In the genomic region with DNA sequence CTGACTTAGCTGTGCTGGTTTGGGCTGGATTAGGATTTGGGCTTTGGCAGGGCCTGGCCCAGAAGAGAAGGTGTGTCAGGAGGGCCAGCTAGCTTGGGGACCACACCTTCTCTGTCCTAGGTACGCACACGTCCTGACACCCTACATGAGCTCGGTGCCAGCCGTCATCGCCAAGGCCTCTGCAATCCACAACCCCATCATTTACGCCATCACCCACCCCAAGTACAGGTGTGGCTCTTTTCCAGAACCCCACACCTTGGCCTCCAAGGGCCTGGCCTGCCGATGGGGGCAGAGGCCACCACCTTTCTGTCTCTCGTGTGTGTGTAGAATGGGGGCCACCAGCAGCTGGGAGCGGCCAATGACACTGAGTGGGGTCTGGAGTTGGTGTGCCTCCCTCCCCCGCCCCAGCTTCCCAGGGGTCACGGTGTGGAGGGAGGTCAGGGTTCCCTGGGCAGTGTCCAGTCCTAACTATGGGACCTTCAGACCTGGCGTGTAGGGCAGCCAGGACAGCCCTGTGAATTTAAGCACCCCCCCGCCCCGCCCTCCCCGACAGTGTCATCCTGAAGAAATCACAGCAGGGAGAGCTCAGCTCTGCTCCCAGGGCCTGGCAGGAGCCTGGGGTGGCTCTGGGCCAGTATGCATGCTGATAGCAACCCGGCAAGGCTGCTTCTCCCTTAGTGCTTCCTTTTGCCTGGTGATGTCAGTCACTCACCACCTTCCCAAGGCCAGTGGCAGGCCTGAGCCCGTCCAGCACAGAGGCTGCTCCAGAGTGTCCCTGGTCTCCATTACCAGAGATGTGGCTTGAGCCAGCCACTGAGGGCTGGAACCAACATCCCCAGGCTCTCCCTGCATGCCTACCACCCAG, we compare ENCODE assay signal across 12 cellular contexts. TPM values are rescaled to one million over a fixed set of nuclear protein-coding genes. Genes with fewer than 3 reads are reported as not detected.
A peak's percentile ranks its signal among the peaks of the same experiment; 100 is the strongest.
DNase-seq lines count a peak whose midpoint lies in the region; ATAC-seq and TF ChIP-seq lines count a peak whose summit lies in the region.
"Had no signal": no experiment of that assay in that cellular context is flagged by ENCODE, and none has a peak within 500 bp of the region (broad histone marks: within the 10 kb centered on the region; RNA-seq: fewer than 3 reads in every experiment).

No MANE protein-coding gene starts in this region.

- in situ Hi-C loops in KBM-7 (cut with MboI; ENCODE audit: low pct_unique_long_range_greater_than_20kb, low sequenced_read_pairs) = no loop called here

- H3K9me3 ChIP-seq in right cardiac atrium (ENCODE audit: control insufficient read depth, low read length) (no peaks in the 10 kb centered on the region), spleen (no peaks in the 10 kb centered on the region), prostate gland (no peaks in the 10 kb centered on the region)

- peaks cover 12% of the 10 kb centered on the region for H3K4me1 ChIP-seq in right cardiac atrium (ENCODE audit: control insufficient read depth, insufficient read depth, low read length)
- H3K4me1 ChIP-seq in spleen = peaks cover 0 to 17% (median 0%) of the 10 kb centered on the region in 6 donors
- H3K4me1 ChIP-seq in prostate gland (replicated peaks) = peaks cover 5% of the 10 kb centered on the region

- peak; percentile 61 for DNase-seq in DMS 273 (lab: John Stamatoyannopoulos, UW; ENCODE audit: unreplicated experiment)
- DNase-seq in DMS 273 treated with DMSO at 0.1 percent for 48 hours (lab: John Stamatoyannopoulos, UW) = no peak
- DNase-seq in cerebellar cortex (ENCODE audit: low spot score) = peak; percentile 17
- peak; percentile 81 to 95 (median 95) for DNase-seq in right cardiac atrium
- DNase-seq in spleen = peak; percentile 72
- no peak for DNase-seq in prostate gland (ENCODE audit: low spot score)
- no peak for DNase-seq in KBM-7
- DNase-seq: KG1; occipital lobe; stimulated activated CD4-positive, alpha-beta T cell treated with anti-CD3 and anti-CD28 coated beads, Interleukin-4, amount 100 ng/mL, for 1 hour had no signal

- H3K27me3 ChIP-seq in right cardiac atrium (ENCODE audit: control insufficient read depth, insufficient read depth) = no peaks in the 10 kb centered on the region
- peaks cover 0 to 24% (median 0%) of the 10 kb centered on the region in 7 donors for H3K27me3 ChIP-seq in spleen (replicated peaks in 1 of 7)
- no peaks in the 10 kb centered on the region for H3K27me3 ChIP-seq in prostate gland (replicated peaks; ENCODE audit: insufficient read depth)

- H3K27ac ChIP-seq in right cardiac atrium (ENCODE audit: low read length) (peak overlapping the region; percentile 90), spleen (no peak overlapping the region), prostate gland (no peak overlapping the region)
- H3K27ac ChIP-seq: 22Rv1 had no signal

- H3K36me3 ChIP-seq in spleen = no peaks in the 10 kb centered on the region
- H3K36me3 ChIP-seq in prostate gland = no peaks in the 10 kb centered on the region

- no peak overlapping the region for H3K4me3 ChIP-seq in right cardiac atrium (ENCODE audit: low read length)
- no peak overlapping the region for H3K4me3 ChIP-seq in spleen
- no peak overlapping the region for H3K4me3 ChIP-seq in prostate gland

- intact Hi-C loops in right cardiac atrium (cut with DNase I) (no loop called here), spleen (cut with DNase I; ENCODE audit: low total_unique reads) (no loop called here), prostate gland (cut with DNase I) (no loop called here)

- WGBS in right cardiac atrium = 49% methylated on average over 17 of the region's 17 CpGs
- WGBS in spleen, 5 donors = 79 to 91% (median 83%) methylated on average over 12 to 17 of the region's 17 CpGs
- 62% methylated on average over 15 of the region's 17 CpGs for WGBS in prostate gland

- ATAC-seq in right cardiac atrium (peak; percentile 59 to 60), GM21390 (IDR thresholded peaks at IDR 0.05; ENCODE audit: unreplicated experiment) (no peak)

- TF ChIP-seq POLR2A in spleen (IDR thresholded peaks at IDR 0.05) (no peak), prostate gland (IDR thresholded peaks at IDR 0.05) (no peak)

- TF ChIP-seq CTCF in spleen (IDR thresholded peaks at IDR 0.05 in 8 of 11, conservative IDR thresholded peaks at IDR 0.05 in 3 of 11) (no peak), prostate gland (IDR thresholded peaks at IDR 0.05) (no peak)

RNA-seq across cellular contexts. Expression of a gene that starts 6.9 kb away (rescaled TPM):
- total RNA-seq in right cardiac atrium = 1,000 to 10,000 TPM in 1 of 4 donors, 100 to 1,000 TPM in 3; 738 to 1,111 (median 934) TPM
- 1,223 TPM for polyA plus RNA-seq in right cardiac atrium
- under 1 TPM in 5 of 7 donors, not detected in 2; 0.14 to 0.63 (median 0.43) TPM for total RNA-seq in spleen
- 1 to 10 TPM in 1 of 3 donors, under 1 TPM in 2; 0.23 to 1.2 (median 0.30) TPM for polyA plus RNA-seq in spleen
- total RNA-seq in prostate gland = 10 to 100 TPM; 10.8 to 13.0 TPM

RNA-seq across cellular contexts. Expression of a gene that starts 7.0 kb away (rescaled TPM):
- total RNA-seq in right cardiac atrium = 1 to 10 TPM in 2 of 4 donors, under 1 TPM in 2; 0.32 to 1.2 (median 0.95) TPM
- polyA plus RNA-seq in right cardiac atrium = 0.93 TPM
- total RNA-seq in spleen = not detected
- not detected for polyA plus RNA-seq in spleen
- not detected for total RNA-seq in prostate gland
- total RNA-seq: occipital lobe had no signal

Comparison
In these comparisons a context has a peak if more than half of its experiments do, and no peak if none do; other contexts are left out.
1. DNase-seq: peak in DMS 273 (single experiment), cerebellar cortex (single experiment), right cardiac atrium (3 of 3) and spleen (single experiment); none in DMS 273 treated with DMSO at 0.1 percent for 48 hours (single experiment), prostate gland (single experiment) and KBM-7 (single experiment).
2. RNA of a gene that starts 6.9 kb away (total RNA-seq): 738 to 1,111 TPM in right cardiac atrium; 10.8 to 13.0 TPM in prostate gland and 0.14 to 0.63 TPM in spleen; every median in the first group is over 10 times any median in the second.